Comparison of ENCODE assay signal across 14 cellular contexts in the genomic region with DNA sequence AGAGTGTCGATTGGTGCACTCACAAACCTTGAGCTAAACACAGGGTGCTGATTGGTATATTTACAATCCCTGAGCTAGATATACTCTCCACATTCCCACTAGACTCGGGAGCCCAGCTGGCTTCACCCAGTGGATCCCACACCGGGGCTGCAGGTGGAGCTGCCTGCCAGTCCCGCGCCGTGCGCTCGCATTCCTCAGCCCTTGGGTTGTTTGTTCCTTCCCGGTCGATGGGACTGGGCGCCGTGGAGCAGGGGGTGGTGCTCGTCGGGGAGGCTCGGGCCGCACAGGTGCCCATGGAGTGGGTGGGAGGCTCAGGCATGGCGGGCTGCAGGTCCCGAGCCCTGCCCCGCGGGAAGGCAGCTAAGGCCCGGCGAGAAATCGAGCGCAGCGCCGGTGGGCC. TPM values are rescaled to one million over a fixed set of nuclear protein-coding genes. Genes with fewer than 3 reads are reported as not detected.
"Had no signal": no experiment of that assay in that cellular context is flagged by ENCODE, and none has a peak within 500 bp of the region (broad histone marks: within the 10 kb centered on the region; RNA-seq: fewer than 3 reads in every experiment).

No MANE protein-coding gene starts in this region.

RNA-seq across cellular contexts. Expression of a gene that starts 46.6 kb away (rescaled TPM):
- total RNA-seq: activated B cell treated with CpG ODN at 0.5 μM for 24 hours; activated CD4-positive, alpha-beta memory T cell treated with anti-CD3 and anti-CD28 coated beads for 36 hours; activated CD4-positive, alpha-beta memory T cell treated with anti-CD3 and anti-CD28 coated beads, Interleukin-2, amount 10 ng/mL, durations not matched to agents 7 days and 5 days; activated CD4-positive, alpha-beta T cell treated with anti-CD3 and anti-CD28 coated beads for 36 hours; activated CD4-positive, alpha-beta T cell treated with anti-CD3 and anti-CD28 coated beads, Interleukin-2, amount 10 ng/mL, durations not matched to agents 24 days and 14 days; activated CD4-positive, alpha-beta T cell treated with anti-CD3 and anti-CD28 coated beads, Interleukin-2, amount 10 ng/mL, durations not matched to agents 7 days and 5 days; activated CD8-positive, alpha-beta memory T cell treated with anti-CD3 and anti-CD28 coated beads for 36 hours; activated CD8-positive, alpha-beta memory T cell treated with anti-CD3 and anti-CD28 coated beads, Interleukin-2, amount 10 ng/mL, durations not matched to agents 7 days and 5 days; activated CD8-positive, alpha-beta T cell treated with anti-CD3 and anti-CD28 coated beads for 36 hours; activated CD8-positive, alpha-beta T cell treated with anti-CD3 and anti-CD28 coated beads, Interleukin-2, amount 10 ng/mL, durations not matched to agents 7 days and 5 days; T-helper 1 cell treated with Interleukin-12 subunit alpha and Interleukin-12 subunit beta and Interleukin-4 antibody, amounts not matched to agents 30 ng/mL and 1 ng/mL, for 36 hours; T-helper 17 cell; T-helper 2 cell treated with Interferon-gamma antibody and Interleukin-4, amounts not matched to agents 100 ng/mL and 5 ng/mL, for 36 hours; WTC11 had no signal

RNA-seq across cellular contexts. Expression of a gene that starts 53.5 kb away (rescaled TPM):
- total RNA-seq: activated B cell treated with CpG ODN at 0.5 μM for 24 hours; activated CD4-positive, alpha-beta memory T cell treated with anti-CD3 and anti-CD28 coated beads for 36 hours; activated CD4-positive, alpha-beta memory T cell treated with anti-CD3 and anti-CD28 coated beads, Interleukin-2, amount 10 ng/mL, durations not matched to agents 7 days and 5 days; activated CD4-positive, alpha-beta T cell treated with anti-CD3 and anti-CD28 coated beads for 36 hours; activated CD4-positive, alpha-beta T cell treated with anti-CD3 and anti-CD28 coated beads, Interleukin-2, amount 10 ng/mL, durations not matched to agents 24 days and 14 days; activated CD4-positive, alpha-beta T cell treated with anti-CD3 and anti-CD28 coated beads, Interleukin-2, amount 10 ng/mL, durations not matched to agents 7 days and 5 days; activated CD8-positive, alpha-beta memory T cell treated with anti-CD3 and anti-CD28 coated beads for 36 hours; activated CD8-positive, alpha-beta memory T cell treated with anti-CD3 and anti-CD28 coated beads, Interleukin-2, amount 10 ng/mL, durations not matched to agents 7 days and 5 days; activated CD8-positive, alpha-beta T cell treated with anti-CD3 and anti-CD28 coated beads for 36 hours; activated CD8-positive, alpha-beta T cell treated with anti-CD3 and anti-CD28 coated beads, Interleukin-2, amount 10 ng/mL, durations not matched to agents 7 days and 5 days; T-helper 1 cell treated with Interleukin-12 subunit alpha and Interleukin-12 subunit beta and Interleukin-4 antibody, amounts not matched to agents 30 ng/mL and 1 ng/mL, for 36 hours; T-helper 2 cell treated with Interferon-gamma antibody and Interleukin-4, amounts not matched to agents 100 ng/mL and 5 ng/mL, for 36 hours; WTC11 had no signal
